ENCODE assay signal across 17 cellular contexts in the genomic region with DNA sequence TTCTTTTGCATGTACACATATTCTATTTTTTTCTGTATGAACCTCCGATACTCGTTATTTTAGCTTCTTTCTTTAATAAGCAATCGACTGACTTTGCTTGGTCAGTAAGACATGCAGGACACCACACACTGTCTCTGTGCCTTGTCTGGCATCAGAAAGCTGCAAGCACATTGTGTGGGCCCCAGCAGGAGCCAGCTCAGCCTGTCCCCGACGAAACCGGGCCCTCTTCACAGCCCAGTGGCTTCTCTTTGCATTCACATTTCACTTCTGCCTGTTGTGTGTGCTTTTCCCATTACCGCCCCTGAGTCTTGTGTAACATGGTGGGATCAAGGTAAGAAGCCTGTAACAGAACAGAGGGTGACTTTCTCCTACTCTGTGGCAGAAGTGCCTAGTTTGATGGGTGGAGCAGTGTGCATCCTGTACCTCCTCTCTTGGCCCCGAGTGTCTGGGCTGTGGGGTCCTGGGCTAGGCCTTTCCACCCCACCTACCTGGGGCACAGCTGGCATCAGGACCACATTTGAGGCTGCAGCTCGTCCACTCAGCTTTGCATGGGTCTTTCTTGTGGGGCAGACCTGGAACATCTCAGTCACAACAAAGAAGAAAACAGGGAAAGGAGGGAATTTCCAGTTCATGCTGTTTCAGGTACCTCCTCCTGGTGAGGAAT.
DNase-seq lines count a peak whose midpoint lies in the region; ATAC-seq and FAIRE-seq lines count a peak whose summit lies in the region.
"Had no signal": no experiment of that assay in that cellular context is flagged by ENCODE, and none has a peak within 500 bp of the region (broad histone marks: within the 10 kb centered on the region; RNA-seq: fewer than 3 reads in every experiment).

No MANE protein-coding gene starts in this region.

- peak; percentile 44 for ATAC-seq in HG02798 (IDR thresholded peaks at IDR 0.05; ENCODE audit: poor library complexity, unreplicated experiment)
- no peak for ATAC-seq in GM18870 (IDR thresholded peaks at IDR 0.05; ENCODE audit: unreplicated experiment)
- ATAC-seq: A549, GM12878 had no signal

- intact Hi-C loops in posterior vena cava (cut with DNase I), result no loop called here

- DNase-seq in G401 (ENCODE audit: low spot score) (peak; percentile 62), cerebellum (ENCODE audit: low spot score) (peak; percentile 40), posterior vena cava (ENCODE audit: low spot score) (peak; percentile 64), RCC 7860 (ENCODE audit: low spot score) (no peak), DMS114 treated with DMSO at 0.1 percent for 48 hours (lab: John Stamatoyannopoulos, UW; ENCODE audit: unreplicated experiment) (no peak)
- DNase-seq: Caco-2, DMS53, GOT3, NCI-H1092 treated with DMSO at 0.1 percent for 48 hours, NCI-H1694 treated with DMSO at 0.1 percent for 48 hours, NCI-H774, Peyer's patch, SHP77 treated with DMSO at 0.1 percent for 48 hours had no signal

- in situ Hi-C loops in G401 (cut with HindIII; ENCODE audit: low sequenced_read_pairs), result no loop called here

- no peak for FAIRE-seq in RCC 7860 (lab: Jason Lieb, UNC)
- FAIRE-seq: A549, GM12878 had no signal

Comparison
In these comparisons a context has a peak if more than half of its experiments do, and no peak if none do; other contexts are left out.
1. DNase-seq: peak in G401 (single experiment), cerebellum (single experiment) and posterior vena cava (single experiment); none in RCC 7860 (single experiment) and DMS114 treated with DMSO at 0.1 percent for 48 hours (single experiment).